8 cellular contexts compared by ENCODE assay signal in the genomic region with DNA sequence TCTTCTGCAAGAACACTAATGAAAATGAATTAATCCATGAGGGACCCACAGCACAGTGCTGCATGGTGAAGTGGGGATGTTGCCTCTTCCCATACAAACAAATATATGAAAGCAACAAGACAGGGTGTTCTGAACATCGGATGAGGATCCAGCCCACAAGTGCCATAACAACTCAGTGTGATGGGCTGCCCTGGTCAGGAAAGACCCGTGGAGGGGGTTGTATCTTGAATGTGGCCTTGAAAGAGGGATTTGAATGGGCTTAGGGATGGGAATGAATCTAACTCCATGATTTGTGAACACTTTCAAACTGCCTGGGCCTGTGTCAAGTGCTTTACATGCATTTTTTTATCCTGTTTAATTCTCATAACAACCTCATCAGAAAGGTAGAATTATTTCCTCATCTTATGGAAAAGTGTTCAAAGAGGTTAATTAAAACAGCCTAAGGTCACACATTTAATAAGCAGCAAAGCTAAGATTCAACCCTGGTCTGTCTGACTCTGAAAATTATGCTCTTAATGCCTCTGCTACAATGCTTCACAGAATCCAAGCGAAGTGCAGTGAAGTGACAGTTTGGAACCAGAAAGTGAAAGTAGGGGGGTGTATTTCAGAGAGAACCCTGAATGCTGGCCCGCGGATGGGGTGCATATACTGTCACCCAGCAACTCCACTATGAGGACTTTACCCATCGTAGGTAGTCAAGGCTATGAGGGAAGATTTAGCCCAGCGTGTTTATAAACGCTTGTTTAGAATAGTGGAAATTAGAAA.
DNase-seq lines count a peak whose midpoint lies in the region; ATAC-seq and TF ChIP-seq lines count a peak whose summit lies in the region.

No MANE protein-coding gene starts in this region.

- DNase-seq in GM13976 (ENCODE audit: low spot score) (peak; percentile 74), GM19240 (ENCODE audit: insufficient read length, low spot score) (no peak), NCI-H1417 (lab: John Stamatoyannopoulos, UW) (no peak), Caco-2 (no peak)
- DNase-seq in activated naive CD4-positive, alpha-beta T cell treated with anti-CD3 and anti-CD28 coated beads, Interleukin-2, amount 50 U/mL, for 16 hours = peak; percentile 39
- DNase-seq in natural killer cell treated with Interleukin-12 subunit alpha and Interleukin-12 subunit beta and Interleukin-15 and Interleukin-18, amount 100 ng/mL, for 72 hours (ENCODE audit: low spot score) = peak; percentile 53

- no peak for TF ChIP-seq CTCF in GM13976 (IDR thresholded peaks at IDR 0.05; ENCODE audit: borderline replicate concordance, control extremely low read depth, extremely low read depth, insufficient read depth, missing control alignments)
- TF ChIP-seq CTCF in Caco-2 (IDR thresholded peaks at IDR 0.05; ENCODE audit: insufficient read depth in 1 of 2, low read depth in 1 of 2, low read length in 1 of 2, severe bottlenecking in 1 of 2, unreplicated experiment in 1 of 2) = no peak

- H3K4me3 Mint-ChIP-seq in natural killer cell treated with Interleukin-12 subunit alpha and Interleukin-12 subunit beta and Interleukin-15 and Interleukin-18, amount 100 ng/mL, for 72 hours = peak overlapping the region; percentile 43
- H3K4me3 Mint-ChIP-seq in Caco-2 (ENCODE audit: unreplicated experiment) = no peak overlapping the region

- in situ Hi-C loops in GM13976 (cut with MboI; ENCODE audit: low sequenced_read_pairs, unreplicated experiment) = no loop called here

- intact Hi-C loops in Caco-2 (cut with micrococcal nuclease; ENCODE audit: unreplicated experiment) = no loop called here

- no peak overlapping the region for H3K4me3 ChIP-seq in Caco-2 (ENCODE audit: low read depth, low read length)

- H3K4me1 ChIP-seq in Caco-2 = peaks cover 4% of the 10 kb centered on the region; the same call in 1 of the 2 replicates

- no peaks in the 10 kb centered on the region for H3K9me3 Mint-ChIP-seq in natural killer cell treated with Interleukin-12 subunit alpha and Interleukin-12 subunit beta and Interleukin-15 and Interleukin-18, amount 100 ng/mL, for 72 hours
- no peaks in the 10 kb centered on the region for H3K9me3 Mint-ChIP-seq in Caco-2 (ENCODE audit: unreplicated experiment)

- H3K9me3 ChIP-seq in Caco-2 = no peaks in the 10 kb centered on the region

- H3K27me3 Mint-ChIP-seq in natural killer cell treated with Interleukin-12 subunit alpha and Interleukin-12 subunit beta and Interleukin-15 and Interleukin-18, amount 100 ng/mL, for 72 hours = no peaks in the 10 kb centered on the region
- H3K27me3 Mint-ChIP-seq in Caco-2 (ENCODE audit: insufficient read depth, unreplicated experiment) = no peaks in the 10 kb centered on the region

- H3K4me1 Mint-ChIP-seq in natural killer cell treated with Interleukin-12 subunit alpha and Interleukin-12 subunit beta and Interleukin-15 and Interleukin-18, amount 100 ng/mL, for 72 hours (ENCODE audit: low read depth in 2 of 2) = peaks cover 64 to 67% of the 10 kb centered on the region in 2 donors
- peaks cover 7% of the 10 kb centered on the region for H3K4me1 Mint-ChIP-seq in Caco-2 (ENCODE audit: low read depth, unreplicated experiment)

- CTCF ChIA-PET in Caco-2 (lab: Charles Lee) = no interaction called here

- no peaks in the 10 kb centered on the region for H3K27me3 ChIP-seq in Caco-2 (replicated peaks; ENCODE audit: control insufficient read depth, insufficient read depth, low read length)

- peak overlapping the region in 1 of 2 donors; percentile 18 for H3K27ac Mint-ChIP-seq in natural killer cell treated with Interleukin-12 subunit alpha and Interleukin-12 subunit beta and Interleukin-15 and Interleukin-18, amount 100 ng/mL, for 72 hours
- H3K27ac Mint-ChIP-seq in Caco-2 (ENCODE audit: unreplicated experiment) = no peak overlapping the region

- no peaks in the 10 kb centered on the region for H3K36me3 Mint-ChIP-seq in natural killer cell treated with Interleukin-12 subunit alpha and Interleukin-12 subunit beta and Interleukin-15 and Interleukin-18, amount 100 ng/mL, for 72 hours
- H3K36me3 Mint-ChIP-seq in Caco-2 (ENCODE audit: insufficient read depth, unreplicated experiment) = peaks cover 12% of the 10 kb centered on the region

- ATAC-seq in HG02798 (IDR thresholded peaks at IDR 0.05; ENCODE audit: poor library complexity, unreplicated experiment) (peak; percentile 47), GM18517 (IDR thresholded peaks at IDR 0.05; ENCODE audit: unreplicated experiment) (no peak)
- ATAC-seq in natural killer cell treated with Interleukin-12 subunit alpha and Interleukin-12 subunit beta and Interleukin-15 and Interleukin-18, amount 100 ng/mL, for 72 hours = no peak

- POLR2A ChIA-PET in Caco-2 (lab: Charles Lee) = no interaction called here

- no TSS peak for BruUV-seq in Caco-2 (replicated peaks; lab: Mats Ljungman, UMichigan)

- no peaks in the 10 kb centered on the region for H3K36me3 ChIP-seq in Caco-2 (ENCODE audit: control insufficient read depth, insufficient read depth, low read length)

Comparison
In these comparisons a context has a peak if more than half of its experiments do, and no peak if none do; other contexts are left out.
1. DNase-seq: peak in GM13976 (single experiment), activated naive CD4-positive, alpha-beta T cell treated with anti-CD3 and anti-CD28 coated beads, Interleukin-2, amount 50 U/mL, for 16 hours (single experiment) and natural killer cell treated with Interleukin-12 subunit alpha and Interleukin-12 subunit beta and Interleukin-15 and Interleukin-18, amount 100 ng/mL, for 72 hours (single experiment); none in GM19240 (single experiment), NCI-H1417 (0 of 3) and Caco-2 (0 of 2).